Comparison of ENCODE assay signal across 16 cellular contexts in genomic region chr4:187158003-187158402, GRCh38.
DNase-seq lines count a peak whose midpoint lies in the region; ATAC-seq, FAIRE-seq and TF ChIP-seq lines count a peak whose summit lies in the region.
"Had no signal": no experiment of that assay in that cellular context is flagged by ENCODE, and none has a peak within 500 bp of the region (broad histone marks: within the 10 kb centered on the region; RNA-seq: fewer than 3 reads in every experiment).

No MANE protein-coding gene starts in this region.

- no peaks in the 10 kb centered on the region for H4K20me1 ChIP-seq in K562 (replicated peaks; ENCODE audit: control insufficient read depth, insufficient read depth, low read length)

- no peaks in the 10 kb centered on the region for H3K36me3 ChIP-seq in K562 (ENCODE audit: control insufficient read depth, insufficient read depth, low read length)
- H3K36me3 ChIP-seq in testis (ENCODE audit: low read depth, missing control alignments), result no peaks in the 10 kb centered on the region

- no peak for TF ChIP-seq EP300 in K562 (IDR thresholded peaks at IDR 0.05; ENCODE audit: low read length)

- BruUV-seq in K562 (replicated peaks; lab: Mats Ljungman, UMichigan), result no TSS peak

- H3K4me1 ChIP-seq in K562 (replicated peaks in 1 of 2; ENCODE audit: control insufficient read depth in 2 of 2, insufficient read depth in 2 of 2, low read length in 2 of 2), result 0 out of 5 replicates have a peak, but pooled peaks cover 0 to 3% of the 10 kb centered on the region in 2 experiments
- no peaks in the 10 kb centered on the region for H3K4me1 ChIP-seq in testis
- H3K4me1 ChIP-seq: A549 had no signal

- 5% methylated on average over 10 of the region's 10 CpGs for WGBS in K562 (ENCODE audit: insufficient coverage, low coverage, missing lambda C conversion rate)
- WGBS in testis, 2 donors, result 45 to 74% methylated on average over 10 of the region's 10 CpGs

- no peaks in the 10 kb centered on the region for H3K9me1 ChIP-seq in K562 (ENCODE audit: control insufficient read depth, insufficient read depth, low read length)

- no peak overlapping the region for H3K9ac ChIP-seq in K562 (ENCODE audit: insufficient read depth in 1 of 2, low read depth in 2 of 2, low read length in 2 of 2)
- H3K9ac ChIP-seq: GM23248 had no signal

- POLR2A ChIA-PET in K562 (lab: Yijun Ruan, JAX), result no interaction called here

- H3K27me3 ChIP-seq in K562 (ENCODE audit: control insufficient read depth in 2 of 2, insufficient read depth in 2 of 2, low read length in 2 of 2) (no peaks in the 10 kb centered on the region), testis (no peaks in the 10 kb centered on the region)

- peak overlapping the region; percentile 78 for H2AFZ ChIP-seq in K562 (ENCODE audit: low read depth, low read length)
- H2AFZ ChIP-seq: GM23248 had no signal

- H3K27ac ChIP-seq in K562 (ENCODE audit: extremely low read depth, low read depth, low read length), result no peak overlapping the region
- no peak overlapping the region for H3K27ac ChIP-seq in testis
- H3K27ac ChIP-seq: A549, GM23248 had no signal

- no peak for FAIRE-seq in K562 (lab: Jason Lieb, UNC)
- FAIRE-seq: A549, D721Med, G401.6 had no signal

- in situ Hi-C loops in K562 (cut with MboI), result no loop called here

- H3K4me2 ChIP-seq in K562 (ENCODE audit: insufficient read depth, low read length), result peak overlapping the region; percentile 64
- H3K4me2 ChIP-seq: A549 had no signal

- TF ChIP-seq POLR2A in K562 (conservative IDR thresholded peaks at IDR 0.05), result no peak
- TF ChIP-seq POLR2A in testis (IDR thresholded peaks at IDR 0.05), result no peak

- TF ChIP-seq CTCF in K562 (IDR thresholded peaks at IDR 0.05 in 2 of 3, conservative IDR thresholded peaks at IDR 0.05 in 1 of 3; ENCODE audit: insufficient read depth in 2 of 3, low read depth in 1 of 3, low read length in 3 of 3) (no peak), testis (IDR thresholded peaks at IDR 0.05) (no peak)

- ATAC-seq in K562, result peak; percentile 64; the same call in 2 of the 3 replicates
- no peak for ATAC-seq in HG02759 (IDR thresholded peaks at IDR 0.05; ENCODE audit: unreplicated experiment)
- no peak for ATAC-seq in GM18909 (IDR thresholded peaks at IDR 0.05; ENCODE audit: poor library complexity, unreplicated experiment)
- ATAC-seq: A549; CD8-positive, alpha-beta T cell had no signal

- DNase-seq in K562 (ENCODE audit: extremely low read depth in 1 of 4, low spot score in 3 of 4), result no peak
- peak; percentile 47 for DNase-seq in myocyte (ENCODE audit: low read depth)
- DNase-seq in testis, result peak; percentile 29
- DNase-seq in cerebellar nuclear complex (lab: John Stamatoyannopoulos, UW), result no peak
- DNase-seq: CD8-positive, alpha-beta T cell; COR-L47; DMS153; DMS79 treated with DMSO at 0.1 percent for 48 hours; EL; GM23248; H7 had no signal

- CTCF ChIA-PET in K562 (lab: Yijun Ruan, JAX; ENCODE audit: low intra/inter-chr PET ratio), result interaction anchor here (0.6 kb wide), 1 partner anchor 434 kb away, joined by 5 read pairs; the partner anchor contains the start of gene FAT1

- H3K4me3 ChIP-seq in K562 (no peak overlapping the region), testis (peak overlapping the region; percentile 24 to 29)
- H3K4me3 ChIP-seq: A549, GM23248 had no signal

- no peak for TF ChIP-seq RAD21 in K562 (CRISPR knock-in tag; conservative IDR thresholded peaks at IDR 0.05 in 1 of 2, IDR thresholded peaks at IDR 0.05 in 1 of 2)

- H3K9me3 ChIP-seq in K562 (replicated peaks; ENCODE audit: control insufficient read depth, insufficient read depth, low read depth, low read length), result no peaks in the 10 kb centered on the region
- H3K9me3 ChIP-seq in testis, result no peaks in the 10 kb centered on the region
- H3K9me3 ChIP-seq: A549 had no signal

- intact Hi-C loops in K562 (cut with micrococcal nuclease) (no loop called here), testis (cut with DNase I; ENCODE audit: low total_unique reads) (no loop called here)

- no peaks in the 10 kb centered on the region for H3K79me2 ChIP-seq in K562 (ENCODE audit: control insufficient read depth, insufficient read depth, low read length)

TF ChIP-seq in K562, 482 proteins besides CTCF, POLR2A, EP300 and RAD21:
- TF ChIP-seq ZNF280A (IDR thresholded peaks at IDR 0.05; ENCODE audit: low read depth, partially characterized antibody), result no peak
- TF ChIP-seq ZNF134 (CRISPR knock-in tag; conservative IDR thresholded peaks at IDR 0.05), result no peak
- no peak for TF ChIP-seq CEBPZ (IDR thresholded peaks at IDR 0.05; ENCODE audit: borderline replicate concordance, low read depth, low read length)
- TF ChIP-seq TCF3 (CRISPR knock-in tag; IDR thresholded peaks at IDR 0.05), result no peak
- TF ChIP-seq FOXJ2 (tag; IDR thresholded peaks at IDR 0.05), result no peak
- no peak for TF ChIP-seq RBM25 (IDR thresholded peaks at IDR 0.05; ENCODE audit: low read depth, low read length, severe bottlenecking)
- TF ChIP-seq ASH1L (IDR thresholded peaks at IDR 0.05; ENCODE audit: borderline replicate concordance, low read depth, partially characterized antibody), result no peak
- no peak for TF ChIP-seq NR4A1 (CRISPR knock-in tag; IDR thresholded peaks at IDR 0.05)
- no peak for TF ChIP-seq NR4A1 (tag; IDR thresholded peaks at IDR 0.05)
- no peak for TF ChIP-seq STAT5A (IDR thresholded peaks at IDR 0.05; ENCODE audit: borderline replicate concordance, low read length)
- no peak for TF ChIP-seq BRD4 (IDR thresholded peaks at IDR 0.05)
- TF ChIP-seq WHSC1 (IDR thresholded peaks at IDR 0.05; ENCODE audit: low read length), result no peak
- no peak for TF ChIP-seq DDX20 (tag; IDR thresholded peaks at IDR 0.05; ENCODE audit: low read depth)
- no peak for TF ChIP-seq USF1 (CRISPR knock-in tag; IDR thresholded peaks at IDR 0.05)
TF ChIP-seq in K562: peak in this region for 0.

Comparison
In these comparisons a context has a peak if more than half of its experiments do, and no peak if none do; other contexts are left out.
1. DNase-seq: peak in myocyte (single experiment) and testis (single experiment); none in K562 (0 of 4) and cerebellar nuclear complex (0 of 2).